Comparison of ENCODE assay signal across 9 cellular contexts in the genomic region with DNA sequence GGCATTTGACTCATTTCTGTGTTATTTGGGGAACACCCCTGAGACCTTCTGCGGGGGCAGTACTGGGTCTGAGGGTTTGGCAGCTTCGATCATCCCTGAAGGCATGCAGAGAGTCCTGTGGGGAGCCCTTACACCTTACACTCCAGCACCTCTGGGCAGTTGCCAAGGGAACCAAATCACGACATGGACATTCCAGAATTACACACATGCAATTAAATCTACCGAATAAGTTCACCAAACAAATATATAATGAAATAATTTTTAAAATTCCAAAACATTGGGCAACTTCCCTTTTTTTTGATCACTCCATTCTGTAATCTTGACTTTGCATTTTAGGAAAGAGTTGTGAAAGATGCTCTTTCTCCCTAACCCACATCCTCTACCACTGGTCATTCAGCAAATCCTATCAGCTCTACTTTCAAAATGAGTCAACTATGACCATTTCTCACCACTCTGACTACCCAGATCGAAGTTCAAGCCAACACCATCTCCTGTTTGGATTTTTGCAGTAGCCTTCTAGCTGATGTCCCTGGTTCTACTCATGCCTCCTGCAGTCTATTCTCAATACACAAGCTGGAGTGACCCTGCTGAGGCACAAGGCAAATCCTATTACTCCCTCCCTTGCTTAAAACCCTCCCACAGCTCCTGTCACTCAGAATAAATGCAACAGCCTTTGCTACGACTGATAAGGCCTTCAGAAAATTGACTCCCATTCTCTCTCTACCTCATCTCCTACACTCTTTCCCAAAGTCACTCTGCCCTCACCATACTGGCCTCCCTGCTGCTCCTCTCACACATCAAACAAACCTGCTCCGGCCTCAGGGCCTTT.
DNase-seq lines count a peak whose midpoint lies in the region; ATAC-seq, FAIRE-seq and TF ChIP-seq lines count a peak whose summit lies in the region.
"Had no signal": no experiment of that assay in that cellular context is flagged by ENCODE, and none has a peak within 500 bp of the region (broad histone marks: within the 10 kb centered on the region; RNA-seq: fewer than 3 reads in every experiment).

No MANE protein-coding gene starts in this region.

- intact Hi-C loops in right cardiac atrium (cut with DNase I) (no loop called here), Right ventricle myocardium inferior (cut with DNase I) (no loop called here), vagina (cut with DNase I) (no loop called here)

- H3K4me1 ChIP-seq in right cardiac atrium (ENCODE audit: control insufficient read depth, insufficient read depth, low read length) (no peaks in the 10 kb centered on the region), vagina (no peaks in the 10 kb centered on the region)

- H3K36me3 ChIP-seq in bronchial epithelial cell (ENCODE audit: control insufficient read depth, insufficient read depth, low read length) = no peaks in the 10 kb centered on the region
- H3K36me3 ChIP-seq in vagina = no peaks in the 10 kb centered on the region

- TF ChIP-seq POLR2A in vagina (IDR thresholded peaks at IDR 0.05) = no peak

- no peak overlapping the region for H3K27ac ChIP-seq in right cardiac atrium (ENCODE audit: low read length)
- H3K27ac ChIP-seq in vagina = no peak overlapping the region

- H3K4me3 ChIP-seq in right cardiac atrium (ENCODE audit: low read length) (no peak overlapping the region), bronchial epithelial cell (ENCODE audit: low read depth, low read length) (no peak overlapping the region), vagina (no peak overlapping the region)

- WGBS in right cardiac atrium = 55% methylated on average over 7 of the region's 7 CpGs

- ATAC-seq in right cardiac atrium = peak; percentile 43 to 46
- ATAC-seq in Right ventricle myocardium inferior = no peak

- H3K27me3 ChIP-seq in right cardiac atrium (ENCODE audit: control insufficient read depth, insufficient read depth) (no peaks in the 10 kb centered on the region), bronchial epithelial cell (ENCODE audit: control insufficient read depth, insufficient read depth, low read length) (no peaks in the 10 kb centered on the region), vagina (no peaks in the 10 kb centered on the region)

- H3K9me3 ChIP-seq in right cardiac atrium (ENCODE audit: control insufficient read depth, low read length) (no peaks in the 10 kb centered on the region), vagina (no peaks in the 10 kb centered on the region)

- no peak for DNase-seq in right cardiac atrium
- DNase-seq in Right ventricle myocardium inferior (ENCODE audit: missing footprints) = no peak
- DNase-seq in LHCN-M2 (ENCODE audit: low read depth) = peak; percentile 13
- DNase-seq in bronchial epithelial cell (ENCODE audit: low read depth) = peak; percentile 3
- DNase-seq in vagina (ENCODE audit: extremely low spot score in 2 of 2) = no peak
- no peak for DNase-seq in stimulated activated CD4-positive, alpha-beta T cell treated with anti-CD3 and anti-CD28 coated beads, Interleukin-4, amount 100 ng/mL, for 4 hours
- DNase-seq in GM10266 (ENCODE audit: extremely low spot score) = no peak
- no peak for DNase-seq in NCI-H774 (lab: John Stamatoyannopoulos, UW)
- DNase-seq: Right ventricle myocardium superior had no signal

- TF ChIP-seq CTCF in bronchial epithelial cell (IDR thresholded peaks at IDR 0.05; ENCODE audit: insufficient read depth, low read length, severe bottlenecking) (no peak), vagina (IDR thresholded peaks at IDR 0.05) (no peak), GM10266 (IDR thresholded peaks at IDR 0.05; ENCODE audit: control insufficient read depth, insufficient read depth, low read depth, missing control alignments) (no peak)

- no peak for FAIRE-seq in bronchial epithelial cell (lab: Jason Lieb, UNC)

Comparison
In these comparisons a context has a peak if more than half of its experiments do, and no peak if none do; other contexts are left out.
1. DNase-seq: peak in LHCN-M2 (single experiment) and bronchial epithelial cell (single experiment); none in right cardiac atrium (0 of 3), Right ventricle myocardium inferior (single experiment), vagina (0 of 2), stimulated activated CD4-positive, alpha-beta T cell treated with anti-CD3 and anti-CD28 coated beads, Interleukin-4, amount 100 ng/mL, for 4 hours (0 of 2), GM10266 (single experiment) and NCI-H774 (single experiment).